ENCODE assay signal across 8 cellular contexts in genomic region chr1:6624712-6625578, GRCh38. TPM values are rescaled to one million over a fixed set of nuclear protein-coding genes. Genes with fewer than 3 reads are reported as not detected.
DNase-seq lines count a peak whose midpoint lies in the region; ATAC-seq and TF ChIP-seq lines count a peak whose summit lies in the region.

TSS of gene THAP3 (plus strand) at chr1:6624868. CDS start at chr1:6625219, 351 bp downstream.

- TF ChIP-seq CTCF in GM23338 (conservative IDR thresholded peaks at IDR 0.05; ENCODE audit: low read depth in 2 of 2) (peak; percentile 25 to 42; a peak in 3 of 4 replicates), Loucy (conservative IDR thresholded peaks at IDR 0.05; ENCODE audit: low read length) (peak; percentile 26; the same call in 1 of the 2 replicates), glutamatergic neuron (IDR thresholded peaks at IDR 0.05; ENCODE audit: partially characterized antibody, unreplicated experiment) (no peak), ovary (IDR thresholded peaks at IDR 0.05) (no peak)

- H3K4me1 Mint-ChIP-seq in GM23338, result peaks cover 20% of the 10 kb centered on the region
- peaks cover 11% of the 10 kb centered on the region for H3K4me1 Mint-ChIP-seq in glutamatergic neuron (ENCODE audit: low read depth, unreplicated experiment)

- TF ChIP-seq EP300 in ovary (IDR thresholded peaks at IDR 0.05), result no peak

- H3K27ac ChIP-seq in GM23338 (ENCODE audit: low read depth) (peak within 1 kb of the TSS; percentile 88), ovary (peak within 1 kb of the TSS; percentile 76 to 83), thymus (ENCODE audit: low read depth) (peak within 1 kb of the TSS; percentile 62)

- peak within 1 kb of the TSS; percentile 88 for H3K9ac ChIP-seq in Loucy (ENCODE audit: low read depth, low read length, poor library complexity, severe bottlenecking)

- intact Hi-C loops in ovary (cut with DNase I), result no loop called here

- H3K9me3 ChIP-seq in Loucy (ENCODE audit: insufficient read depth, low read depth, low read length) (no peaks in the 10 kb centered on the region), ovary (no peaks in the 10 kb centered on the region), thymus (ENCODE audit: control insufficient read depth) (no peaks in the 10 kb centered on the region)

- H3K36me3 ChIP-seq in GM23338 (ENCODE audit: insufficient read depth) (peaks cover 14% of the 10 kb centered on the region), Loucy (ENCODE audit: insufficient read depth, low read length) (peaks cover 44% of the 10 kb centered on the region; the same call in 1 of the 2 replicates), ovary (no peaks in the 10 kb centered on the region), thymus (ENCODE audit: control insufficient read depth, insufficient read depth) (peaks cover 63% of the 10 kb centered on the region)

- H3K36me3 Mint-ChIP-seq in GM23338 (ENCODE audit: low read depth), result peaks cover 48% of the 10 kb centered on the region
- H3K36me3 Mint-ChIP-seq in activated naive CD4-positive, alpha-beta T cell treated with anti-CD3 and anti-CD28 coated beads, Interleukin-2, amount 50 U/mL, for 72 hours, result peaks cover 21 to 22% of the 10 kb centered on the region in 2 donors
- H3K36me3 Mint-ChIP-seq in glutamatergic neuron (ENCODE audit: unreplicated experiment), result no peaks in the 10 kb centered on the region

- H3F3A ChIP-seq in GM23338 (replicated peaks; ENCODE audit: low read depth), result peaks cover 34% of the 10 kb centered on the region
- peaks cover 3% of the 10 kb centered on the region; the same call in 1 of the 2 replicates for H3F3A ChIP-seq in Loucy (ENCODE audit: low read depth)

- in situ Hi-C loops in G401 (cut with HindIII; ENCODE audit: low sequenced_read_pairs), result no loop called here

- peak; percentile 93 for DNase-seq in G401 (ENCODE audit: low spot score)
- DNase-seq in GM23338 (ENCODE audit: low spot score), result peak; percentile 93
- DNase-seq in activated naive CD4-positive, alpha-beta T cell treated with anti-CD3 and anti-CD28 coated beads, Interleukin-2, amount 50 U/mL, for 72 hours (ENCODE audit: low spot score in 2 of 2), result peak; percentile 83 to 91
- peak; percentile 96 for DNase-seq in glutamatergic neuron
- DNase-seq in ovary, result peak; percentile 85 to 91 (median 89)

- no peak for TF ChIP-seq POLR2A in ovary (IDR thresholded peaks at IDR 0.05)

- H3K9me3 Mint-ChIP-seq in GM23338 (no peaks in the 10 kb centered on the region), glutamatergic neuron (ENCODE audit: unreplicated experiment) (peaks cover 10% of the 10 kb centered on the region)
- no peaks in the 10 kb centered on the region for H3K9me3 Mint-ChIP-seq in activated naive CD4-positive, alpha-beta T cell treated with anti-CD3 and anti-CD28 coated beads, Interleukin-2, amount 50 U/mL, for 72 hours

- H4K20me1 ChIP-seq in GM23338 (replicated peaks; ENCODE audit: insufficient read depth), result peaks cover 40% of the 10 kb centered on the region
- peaks cover 15% of the 10 kb centered on the region for H4K20me1 ChIP-seq in Loucy (ENCODE audit: insufficient read depth, low read length, poor library complexity, severe bottlenecking)

- H3K4me1 ChIP-seq in GM23338 (ENCODE audit: insufficient read depth) (peaks cover 10% of the 10 kb centered on the region), Loucy (ENCODE audit: insufficient read depth, low read length, poor library complexity, severe bottlenecking) (peaks cover 22% of the 10 kb centered on the region), ovary (ENCODE audit: insufficient read depth) (peaks cover 8% of the 10 kb centered on the region), thymus (ENCODE audit: control insufficient read depth, insufficient read depth, low read length) (peaks cover 10% of the 10 kb centered on the region)

- no peaks in the 10 kb centered on the region for H3K9me2 ChIP-seq in GM23338 (ENCODE audit: insufficient read depth)
- H3K9me2 ChIP-seq in Loucy (replicated peaks; ENCODE audit: low read depth, low read length), result no peaks in the 10 kb centered on the region

- no peaks in the 10 kb centered on the region for H3K27me3 ChIP-seq in GM23338 (ENCODE audit: insufficient read depth)
- no peaks in the 10 kb centered on the region for H3K27me3 ChIP-seq in Loucy (ENCODE audit: insufficient read depth, low read length, poor library complexity, severe bottlenecking)
- no peaks in the 10 kb centered on the region for H3K27me3 ChIP-seq in ovary
- no peaks in the 10 kb centered on the region for H3K27me3 ChIP-seq in thymus (ENCODE audit: control insufficient read depth, insufficient read depth)

- peak within 1 kb of the TSS; percentile 90 for H3K4me2 ChIP-seq in GM23338
- H3K4me2 ChIP-seq in Loucy (ENCODE audit: low read depth, low read length, poor library complexity, severe bottlenecking), result peak within 1 kb of the TSS; percentile 96

- H3K4me3 ChIP-seq in GM23338 (peak within 1 kb of the TSS; percentile 77), Loucy (ENCODE audit: low read length, poor library complexity, severe bottlenecking) (peak within 1 kb of the TSS; percentile 89), ovary (peak within 1 kb of the TSS; percentile 76), thymus (ENCODE audit: low read length) (peak within 1 kb of the TSS; percentile 87)

- ATAC-seq in GM23338, result peak; percentile 89
- peak; percentile 89 for ATAC-seq in SK-N-SH treated with all-trans-retinoic acid at 6 μM for 48 hours
- peak; percentile 91 to 94 for ATAC-seq in activated naive CD4-positive, alpha-beta T cell treated with anti-CD3 and anti-CD28 coated beads, Interleukin-2, amount 50 U/mL, for 72 hours

- H2AFZ ChIP-seq in GM23338 (0 out of 2 replicates have a peak within 1 kb of the TSS, but pooled peaks have one; percentile 9), Loucy (ENCODE audit: low read length) (peak within 1 kb of the TSS; percentile 37; the same call in 1 of the 2 replicates)

- 1 to 2% (median 2%) methylated on average over 46 to 73 of the region's 73 CpGs for WGBS in ovary, 3 donors
- WGBS in thymus, result 4% methylated on average over 73 of the region's 73 CpGs

- peaks cover 13% of the 10 kb centered on the region for H3K27me3 Mint-ChIP-seq in GM23338 (ENCODE audit: insufficient read depth, low read depth, poor library complexity)
- peaks cover 10% of the 10 kb centered on the region for H3K27me3 Mint-ChIP-seq in glutamatergic neuron (ENCODE audit: unreplicated experiment)

- H3K4me3 Mint-ChIP-seq in GM23338 (peak within 1 kb of the TSS; percentile 89), glutamatergic neuron (ENCODE audit: unreplicated experiment) (peak within 1 kb of the TSS; percentile 95)

- H3K79me2 ChIP-seq in GM23338 (replicated peaks; ENCODE audit: insufficient read depth), result peaks cover 58% of the 10 kb centered on the region
- H3K79me2 ChIP-seq in Loucy (ENCODE audit: insufficient read depth, low read length), result peaks cover 63% of the 10 kb centered on the region

- H3K27ac Mint-ChIP-seq in GM23338, result peak within 1 kb of the TSS; percentile 80
- H3K27ac Mint-ChIP-seq in activated naive CD4-positive, alpha-beta T cell treated with anti-CD3 and anti-CD28 coated beads, Interleukin-2, amount 50 U/mL, for 72 hours, result peak within 1 kb of the TSS; percentile 87 to 91
- H3K27ac Mint-ChIP-seq in glutamatergic neuron (ENCODE audit: unreplicated experiment), result peak within 1 kb of the TSS; percentile 89

TF ChIP-seq in GM23338, 12 proteins besides CTCF, POLR2A, EP300 and RAD21 (continues in another document):
- TF ChIP-seq EZH2 (IDR thresholded peaks at IDR 0.05; ENCODE audit: low read depth, unreplicated experiment), result no peak
- no peak for TF ChIP-seq EZH2phosphoT487 (IDR thresholded peaks at IDR 0.05; ENCODE audit: unreplicated experiment)
- TF ChIP-seq NANOG (IDR thresholded peaks at IDR 0.05; ENCODE audit: borderline replicate concordance), result no peak
- TF ChIP-seq JUNB (IDR thresholded peaks at IDR 0.05; ENCODE audit: unreplicated experiment), result no peak
- TF ChIP-seq STAT1 (IDR thresholded peaks at IDR 0.05; ENCODE audit: unreplicated experiment), result no peak

TF ChIP-seq in SK-N-SH treated with all-trans-retinoic acid at 6 μM for 48 hours, 23 proteins besides CTCF, POLR2A, EP300 and RAD21:
- no peak for TF ChIP-seq PPARA (CRISPR knock-in tag; IDR thresholded peaks at IDR 0.05; ENCODE audit: borderline replicate concordance)
- TF ChIP-seq ZNF70 (CRISPR knock-in tag; IDR thresholded peaks at IDR 0.05), result peak; percentile 84

RNA-seq across cellular contexts. Expression of gene THAP3, which starts in this region (rescaled TPM):
- 41.9 and 44.5 TPM in 2 replicates for total RNA-seq in G401 (2014; rRNA removed; shearing (Covaris generic))
- total RNA-seq in GM23338 (2014; rRNA removed; shearing (Covaris generic)), result 15.1 and 18.6 TPM in 2 replicates
- polyA plus RNA-seq in GM23338 (2016; fragmentation: Nextera tagmentation; extraction: Ambion mirVana) (20.9 and 23.8 TPM in 2 replicates), ovary (10 to 100 TPM in 1 of 2 donors, 1 to 10 TPM in 1; 5.6 to 33.6 TPM), thymus (22.2 TPM)
- total RNA-seq in activated naive CD4-positive, alpha-beta T cell treated with anti-CD3 and anti-CD28 coated beads, Interleukin-2, amount 50 U/mL, for 72 hours, result 10 to 100 TPM; 20.2 to 52.6 TPM
- total RNA-seq in glutamatergic neuron (ENCODE audit: unreplicated experiment) (30.2 TPM), ovary (10 to 100 TPM; 15.7 to 24.6 (median 18.8) TPM)

Comparison
In these comparisons a context has a peak if more than half of its experiments do, and no peak if none do; other contexts are left out.
1. Peak in every context shown above with its lines: DNase-seq, ATAC-seq, H3K4me3 ChIP-seq and H3K27ac ChIP-seq.
2. CTCF ChIP-seq: peak in GM23338 (2 of 2) and Loucy (single experiment); none in glutamatergic neuron (single experiment) and ovary (0 of 3).